20 cellular contexts compared by ENCODE assay signal in genomic region chr2:161170377-161170776, GRCh38. TPM values are rescaled to one million over a fixed set of nuclear protein-coding genes. Genes with fewer than 3 reads are reported as not detected.
DNase-seq lines count a peak whose midpoint lies in the region; ATAC-seq and TF ChIP-seq lines count a peak whose summit lies in the region.
"Had no signal": no experiment of that assay in that cellular context is flagged by ENCODE, and none has a peak within 500 bp of the region (broad histone marks: within the 10 kb centered on the region; RNA-seq: fewer than 3 reads in every experiment).

No MANE protein-coding gene starts in this region.

- H2AK5ac ChIP-seq in mesendoderm (ENCODE audit: low read length): no peak overlapping the region

- no peak for DNase-seq in CD4-positive, CD25-positive, alpha-beta regulatory T cell
- DNase-seq in HFFc6: no peak
- no peak for DNase-seq in activated B cell treated with CpG ODN at 0.5 μM for 24 hours
- no peak for DNase-seq in mesendoderm
- DNase-seq in activated CD4-positive, CD25-positive, alpha-beta regulatory T cell treated with anti-CD3 and anti-CD28 coated beads, Interleukin-2, amount 50 U/mL, for 72 hours: no peak
- no peak for DNase-seq in stimulated activated CD4-positive, alpha-beta T cell treated with anti-CD3 and anti-CD28 coated beads, Interleukin-2, amount 100 ng/mL, for 24 hours
- DNase-seq in posterior cingulate gyrus: no peak
- DNase-seq: activated CD4-positive, alpha-beta T cell treated with anti-CD3 and anti-CD28 coated beads, Interleukin-2, amount 50 U/mL, for 48 hours; activated T-cell treated with anti-CD3 and anti-CD28 coated beads, Interleukin-2, amount 50 U/mL, for 48 hours; GDM1; H7; hippocampal formation; MG63; NCI-H1694 treated with DMSO at 0.1 percent for 48 hours; NCI-H226; stimulated activated CD4-positive, alpha-beta T cell treated with anti-CD3 and anti-CD28 coated beads, Interleukin-2, amount 100 ng/mL, for 48 hours; substantia nigra had no signal

- H3K36me3 Mint-ChIP-seq in CD4-positive, CD25-positive, alpha-beta regulatory T cell: peaks cover 28% of the 10 kb centered on the region
- peaks cover 50% of the 10 kb centered on the region for H3K36me3 Mint-ChIP-seq in HFFc6 (ENCODE audit: low read depth)
- H3K36me3 Mint-ChIP-seq in activated B cell treated with CpG ODN at 0.5 μM for 24 hours (ENCODE audit: low read depth): peaks cover 51% of the 10 kb centered on the region

- H3K9me3 Mint-ChIP-seq in CD4-positive, CD25-positive, alpha-beta regulatory T cell: no peaks in the 10 kb centered on the region
- H3K9me3 Mint-ChIP-seq in HFFc6: no peaks in the 10 kb centered on the region
- no peaks in the 10 kb centered on the region for H3K9me3 Mint-ChIP-seq in activated B cell treated with CpG ODN at 0.5 μM for 24 hours

- peaks cover 70 to 93% (median 82%) of the 10 kb centered on the region in 4 donors for H3K4me1 Mint-ChIP-seq in CD4-positive, CD25-positive, alpha-beta regulatory T cell
- peaks cover 62% of the 10 kb centered on the region for H3K4me1 Mint-ChIP-seq in HFFc6 (ENCODE audit: low read depth)
- H3K4me1 Mint-ChIP-seq in activated B cell treated with CpG ODN at 0.5 μM for 24 hours: peaks cover 94% of the 10 kb centered on the region

- no peaks in the 10 kb centered on the region for H3K79me2 ChIP-seq in mesendoderm (ENCODE audit: control insufficient read depth, insufficient read depth, low read length)

- no peak for TF ChIP-seq CTCF in HFFc6 (IDR thresholded peaks at IDR 0.05)
- TF ChIP-seq CTCF in activated B cell treated with CpG ODN at 0.5 μM for 24 hours (IDR thresholded peaks at IDR 0.05): no peak

- H2BK120ac ChIP-seq in mesendoderm (ENCODE audit: low read depth, low read length): no peak overlapping the region

- no peak overlapping the region for H3K4me2 ChIP-seq in mesendoderm (ENCODE audit: low read length)

- no peak overlapping the region for H3K56ac ChIP-seq in mesendoderm (ENCODE audit: low read length)

- H3K9me3 ChIP-seq in CD4-positive, CD25-positive, alpha-beta regulatory T cell (ENCODE audit: control insufficient read depth in 2 of 2, low read length in 2 of 2): no peaks in the 10 kb centered on the region
- H3K9me3 ChIP-seq: MG63 had no signal

- H3K27me3 ChIP-seq in CD4-positive, CD25-positive, alpha-beta regulatory T cell (ENCODE audit: control insufficient read depth, insufficient read depth, low read length): no peaks in the 10 kb centered on the region
- H3K27me3 ChIP-seq in mesendoderm (ENCODE audit: insufficient read depth, low read length, poor library complexity): no peaks in the 10 kb centered on the region
- H3K27me3 ChIP-seq: MG63 had no signal

- ATAC-seq in CD4-positive, CD25-positive, alpha-beta regulatory T cell (ENCODE audit: low read depth in 2 of 2): no peak
- ATAC-seq in activated B cell treated with CpG ODN at 0.5 μM for 24 hours (ENCODE audit: low read depth): no peak
- no peak for ATAC-seq in HG03280 (IDR thresholded peaks at IDR 0.05; ENCODE audit: unreplicated experiment)
- ATAC-seq: activated naive CD4-positive, alpha-beta T cell treated with anti-CD3 and anti-CD28 coated beads, Interleukin-2, amount 50 U/mL, for 72 hours had no signal

- H3K36me3 ChIP-seq in CD4-positive, CD25-positive, alpha-beta regulatory T cell (ENCODE audit: control insufficient read depth, insufficient read depth, low read length): peaks cover 9% of the 10 kb centered on the region
- no peaks in the 10 kb centered on the region for H3K36me3 ChIP-seq in mesendoderm (ENCODE audit: control insufficient read depth, insufficient read depth, low read length)

- peaks cover 59% of the 10 kb centered on the region for H3K4me1 ChIP-seq in CD4-positive, CD25-positive, alpha-beta regulatory T cell (ENCODE audit: control insufficient read depth, insufficient read depth, low read length, poor library complexity, severe bottlenecking)
- H3K4me1 ChIP-seq in mesendoderm (ENCODE audit: control insufficient read depth, low read depth, low read length): peaks cover 6% of the 10 kb centered on the region

- H3K27ac Mint-ChIP-seq in CD4-positive, CD25-positive, alpha-beta regulatory T cell: peak overlapping the region in 2 of 3 donors; percentile 10 to 53
- H3K27ac Mint-ChIP-seq in HFFc6 (peak overlapping the region; percentile 36; the same call in 1 of the 2 replicates), activated B cell treated with CpG ODN at 0.5 μM for 24 hours (peak overlapping the region; percentile 65)
- H3K27ac Mint-ChIP-seq: activated naive CD4-positive, alpha-beta T cell treated with anti-CD3 and anti-CD28 coated beads, Interleukin-2, amount 50 U/mL, for 72 hours had no signal

- no peak overlapping the region for H3K27ac ChIP-seq in CD4-positive, CD25-positive, alpha-beta regulatory T cell (ENCODE audit: insufficient read depth, low read length, poor library complexity, severe bottlenecking)
- H3K27ac ChIP-seq in mesendoderm (ENCODE audit: low read depth, low read length): no peak overlapping the region

- no peak overlapping the region for H3K4ac ChIP-seq in mesendoderm (ENCODE audit: low read depth, low read length)

- no peaks in the 10 kb centered on the region for H3K27me3 Mint-ChIP-seq in CD4-positive, CD25-positive, alpha-beta regulatory T cell
- H3K27me3 Mint-ChIP-seq in HFFc6 (ENCODE audit: insufficient read depth) (no peaks in the 10 kb centered on the region), activated B cell treated with CpG ODN at 0.5 μM for 24 hours (no peaks in the 10 kb centered on the region)

- H3K4me3 Mint-ChIP-seq in CD4-positive, CD25-positive, alpha-beta regulatory T cell: peak overlapping the region in 2 of 4 donors; percentile 45 to 55
- H3K4me3 Mint-ChIP-seq in HFFc6 (no peak overlapping the region), activated B cell treated with CpG ODN at 0.5 μM for 24 hours (peak overlapping the region; percentile 69)

- no peak overlapping the region for H4K5ac ChIP-seq in mesendoderm (ENCODE audit: low read length)

- H3K23ac ChIP-seq in mesendoderm (ENCODE audit: low read length): no peak overlapping the region

- no peak overlapping the region for H2BK15ac ChIP-seq in mesendoderm (replicated peaks; ENCODE audit: low read depth)

- intact Hi-C loops in activated B cell treated with CpG ODN at 0.5 μM for 24 hours (cut with micrococcal nuclease) (loop anchor here (2.0 to 5.0 kb wide), 2 partner anchors 14 to 33 kb away; no protein-coding TSS in a partner anchor), posterior cingulate gyrus (cut with DNase I) (no loop called here)

- no peak overlapping the region for H2BK5ac ChIP-seq in mesendoderm (ENCODE audit: low read length)

- CTCF ChIA-PET in activated B cell treated with CpG ODN at 0.5 μM for 24 hours (lab: Charles Lee): no interaction called here

- H3K18ac ChIP-seq in mesendoderm (ENCODE audit: low read length): peak overlapping the region; percentile 80

- no CpG with 5 or more reads among the region's 6 CpGs for WGBS in mesendoderm (ENCODE audit: extremely low coverage, insufficient coverage, low lambda C conversion rate)

- peaks cover 2% of the 10 kb centered on the region for H3K79me1 ChIP-seq in mesendoderm (ENCODE audit: low read length)

- H4K8ac ChIP-seq in mesendoderm (ENCODE audit: low read depth, low read length): no peak overlapping the region

- no peak overlapping the region for H3K9ac ChIP-seq in mesendoderm (ENCODE audit: low read length)

- POLR2A ChIA-PET in activated B cell treated with CpG ODN at 0.5 μM for 24 hours (lab: Charles Lee): no interaction called here

- peak overlapping the region; percentile 54 for H3K4me3 ChIP-seq in CD4-positive, CD25-positive, alpha-beta regulatory T cell (ENCODE audit: low read depth, low read length)
- no peak overlapping the region for H3K4me3 ChIP-seq in mesendoderm (ENCODE audit: low read length)
- H3K4me3 ChIP-seq: lung, MG63 had no signal

RNA-seq across cellular contexts. Expression of gene TANK, which starts 10.1 kb away (rescaled TPM):
- total RNA-seq in CD4-positive, CD25-positive, alpha-beta regulatory T cell: 182 TPM
- polyA plus RNA-seq in CD4-positive, CD25-positive, alpha-beta regulatory T cell: 10 to 100 TPM; 84.5 to 97.1 (median 89.0) TPM
- 10 to 100 TPM; 28.9 to 38.9 (median 36.5) TPM for total RNA-seq in HFFc6 (2021; fragmentation: NEBNext Ultra II Directional; extraction: Animal tissue kit (Norgen Biotek cat#: 25700))
- total RNA-seq in activated B cell treated with CpG ODN at 0.5 μM for 24 hours: 130 and 150 TPM in 2 replicates
- polyA plus RNA-seq in mesendoderm (2013, experiment 1 of 2): 19.6 TPM
- 19.5 TPM for polyA plus RNA-seq in mesendoderm (2013, experiment 2 of 2)
